In the genomic region with DNA sequence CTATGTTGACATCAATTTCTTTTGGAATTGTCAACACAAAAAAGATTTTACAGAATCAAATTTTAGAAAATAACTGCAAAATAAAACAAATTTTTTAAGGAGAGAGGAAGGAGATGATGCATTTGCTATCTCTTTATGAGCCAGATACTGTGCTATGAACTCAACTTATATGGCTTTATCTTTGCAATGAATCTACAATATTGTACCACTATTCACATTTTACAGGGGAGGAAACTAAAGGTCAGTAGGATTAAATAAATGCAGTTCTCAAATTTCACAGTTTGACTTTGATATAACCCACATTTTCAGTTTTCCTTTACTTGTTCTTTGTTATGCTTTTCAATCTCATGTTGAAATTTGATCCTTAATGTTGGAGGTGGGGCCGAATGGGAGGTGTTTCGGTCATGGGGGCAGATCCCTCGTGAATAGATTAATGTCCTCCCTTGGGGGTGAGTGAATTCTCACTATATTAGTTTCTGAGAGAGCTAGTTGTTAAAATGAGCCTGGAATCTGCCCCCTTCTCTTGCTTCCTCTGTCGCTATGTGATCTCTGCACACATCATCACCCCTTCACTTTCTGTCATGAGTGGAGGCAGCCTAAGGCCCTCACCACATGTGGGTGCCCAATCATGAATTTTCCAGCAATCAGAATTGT, we compare ENCODE assay signal across 1 cellular context.
TF ChIP-seq lines count a peak whose summit lies in the region.

No MANE protein-coding gene starts in this region.

TF ChIP-seq in GM23338, 12 proteins besides CTCF, POLR2A, EP300 and RAD21 (continued from another document):
- TF ChIP-seq, protein P1, sequence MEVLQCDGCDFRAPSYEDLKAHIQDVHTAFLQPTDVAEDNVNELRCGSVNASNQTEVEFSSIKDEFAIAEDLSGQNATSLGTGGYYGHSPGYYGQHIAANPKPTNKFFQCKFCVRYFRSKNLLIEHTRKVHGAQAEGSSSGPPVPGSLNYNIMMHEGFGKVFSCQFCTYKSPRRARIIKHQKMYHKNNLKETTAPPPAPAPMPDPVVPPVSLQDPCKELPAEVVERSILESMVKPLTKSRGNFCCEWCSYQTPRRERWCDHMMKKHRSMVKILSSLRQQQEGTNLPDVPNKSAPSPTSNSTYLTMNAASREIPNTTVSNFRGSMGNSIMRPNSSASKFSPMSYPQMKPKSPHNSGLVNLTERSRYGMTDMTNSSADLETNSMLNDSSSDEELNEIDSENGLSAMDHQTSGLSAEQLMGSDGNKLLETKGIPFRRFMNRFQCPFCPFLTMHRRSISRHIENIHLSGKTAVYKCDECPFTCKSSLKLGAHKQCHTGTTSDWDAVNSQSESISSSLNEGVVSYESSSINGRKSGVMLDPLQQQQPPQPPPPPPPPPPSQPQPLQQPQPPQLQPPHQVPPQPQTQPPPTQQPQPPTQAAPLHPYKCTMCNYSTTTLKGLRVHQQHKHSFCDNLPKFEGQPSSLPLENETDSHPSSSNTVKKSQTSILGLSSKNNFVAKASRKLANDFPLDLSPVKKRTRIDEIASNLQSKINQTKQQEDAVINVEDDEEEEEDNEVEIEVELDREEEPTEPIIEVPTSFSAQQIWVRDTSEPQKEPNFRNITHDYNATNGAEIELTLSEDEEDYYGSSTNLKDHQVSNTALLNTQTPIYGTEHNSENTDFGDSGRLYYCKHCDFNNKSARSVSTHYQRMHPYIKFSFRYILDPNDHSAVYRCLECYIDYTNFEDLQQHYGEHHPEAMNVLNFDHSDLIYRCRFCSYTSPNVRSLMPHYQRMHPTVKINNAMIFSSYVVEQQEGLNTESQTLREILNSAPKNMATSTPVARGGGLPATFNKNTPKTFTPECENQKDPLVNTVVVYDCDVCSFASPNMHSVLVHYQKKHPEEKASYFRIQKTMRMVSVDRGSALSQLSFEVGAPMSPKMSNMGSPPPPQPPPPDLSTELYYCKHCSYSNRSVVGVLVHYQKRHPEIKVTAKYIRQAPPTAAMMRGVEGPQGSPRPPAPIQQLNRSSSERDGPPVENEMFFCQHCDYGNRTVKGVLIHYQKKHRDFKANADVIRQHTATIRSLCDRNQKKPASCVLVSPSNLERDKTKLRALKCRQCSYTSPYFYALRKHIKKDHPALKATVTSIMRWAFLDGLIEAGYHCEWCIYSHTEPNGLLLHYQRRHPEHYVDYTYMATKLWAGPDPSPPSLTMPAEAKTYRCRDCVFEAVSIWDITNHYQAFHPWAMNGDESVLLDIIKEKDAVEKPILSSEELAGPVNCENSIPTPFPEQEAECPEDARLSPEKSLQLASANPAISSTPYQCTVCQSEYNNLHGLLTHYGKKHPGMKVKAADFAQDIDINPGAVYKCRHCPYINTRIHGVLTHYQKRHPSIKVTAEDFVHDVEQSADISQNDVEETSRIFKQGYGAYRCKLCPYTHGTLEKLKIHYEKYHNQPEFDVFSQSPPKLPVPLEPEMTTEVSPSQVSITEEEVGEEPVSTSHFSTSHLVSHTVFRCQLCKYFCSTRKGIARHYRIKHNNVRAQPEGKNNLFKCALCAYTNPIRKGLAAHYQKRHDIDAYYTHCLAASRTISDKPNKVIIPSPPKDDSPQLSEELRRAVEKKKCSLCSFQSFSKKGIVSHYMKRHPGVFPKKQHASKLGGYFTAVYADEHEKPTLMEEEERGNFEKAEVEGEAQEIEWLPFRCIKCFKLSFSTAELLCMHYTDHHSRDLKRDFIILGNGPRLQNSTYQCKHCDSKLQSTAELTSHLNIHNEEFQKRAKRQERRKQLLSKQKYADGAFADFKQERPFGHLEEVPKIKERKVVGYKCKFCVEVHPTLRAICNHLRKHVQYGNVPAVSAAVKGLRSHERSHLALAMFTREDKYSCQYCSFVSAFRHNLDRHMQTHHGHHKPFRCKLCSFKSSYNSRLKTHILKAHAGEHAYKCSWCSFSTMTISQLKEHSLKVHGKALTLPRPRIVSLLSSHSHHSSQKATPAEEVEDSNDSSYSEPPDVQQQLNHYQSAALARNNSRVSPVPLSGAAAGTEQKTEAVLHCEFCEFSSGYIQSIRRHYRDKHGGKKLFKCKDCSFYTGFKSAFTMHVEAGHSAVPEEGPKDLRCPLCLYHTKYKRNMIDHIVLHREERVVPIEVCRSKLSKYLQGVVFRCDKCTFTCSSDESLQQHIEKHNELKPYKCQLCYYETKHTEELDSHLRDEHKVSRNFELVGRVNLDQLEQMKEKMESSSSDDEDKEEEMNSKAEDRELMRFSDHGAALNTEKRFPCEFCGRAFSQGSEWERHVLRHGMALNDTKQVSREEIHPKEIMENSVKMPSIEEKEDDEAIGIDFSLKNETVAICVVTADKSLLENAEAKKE (CRISPR knock-in tag; IDR thresholded peaks at IDR 0.05), result no peak
- TF ChIP-seq CREB1 (CRISPR knock-in tag; IDR thresholded peaks at IDR 0.05; ENCODE audit: low read depth) (no peak), ZNF331 (CRISPR knock-in tag; IDR thresholded peaks at IDR 0.05; ENCODE audit: low read depth) (no peak), ZNF114 (CRISPR knock-in tag; IDR thresholded peaks at IDR 0.05) (no peak)
